24 cellular contexts compared by ENCODE assay signal in the genomic region with DNA sequence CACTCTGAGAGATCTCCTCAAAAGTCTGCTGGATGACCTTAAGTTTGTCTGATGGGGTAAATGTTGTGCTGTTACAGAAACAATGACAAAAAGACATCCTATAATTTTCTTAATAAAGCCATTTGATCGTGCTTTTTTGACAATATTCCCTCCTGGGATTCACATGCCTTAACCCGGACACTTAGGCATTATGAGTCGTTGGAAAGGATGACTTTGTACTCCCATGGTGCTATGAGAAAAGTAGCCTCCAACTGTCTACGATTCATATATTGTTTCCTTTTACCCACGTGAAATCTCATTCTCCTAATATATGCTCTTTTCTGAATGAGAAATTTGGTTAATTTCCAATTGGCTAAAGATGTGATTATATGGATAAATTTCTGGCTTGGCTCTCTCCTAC. TPM values are rescaled to one million over a fixed set of nuclear protein-coding genes. Genes with fewer than 3 reads are reported as not detected.
"Had no signal": no experiment of that assay in that cellular context is flagged by ENCODE, and none has a peak within 500 bp of the region (broad histone marks: within the 10 kb centered on the region; RNA-seq: fewer than 3 reads in every experiment).

No MANE protein-coding gene starts in this region.

- H3K9me3 ChIP-seq: colonic mucosa, esophagus muscularis mucosa, gastroesophageal sphincter, neutrophil, spleen, thoracic aorta had no signal

- H3K4me3 ChIP-seq: colonic mucosa, esophagus muscularis mucosa, gastroesophageal sphincter, spleen, thoracic aorta had no signal

- ATAC-seq: gastroesophageal sphincter; left lobe of liver; naive thymus-derived CD4-positive, alpha-beta T cell; sciatic nerve; stimulated activated naive B cell treated with anti-CD40 and anti-IgM and Interleukin-4, amounts not matched to agents 10 μg/mL and 1 μg/mL and 100 μg/mL, for 72 hours; stimulated activated naive CD8-positive, alpha-beta T cell treated with anti-CD3 and anti-CD28 coated beads, Interleukin-15, amount 100 ng/mL, for 72 hours had no signal

- H3K27ac ChIP-seq: colonic mucosa, epithelial cell of prostate, esophagus muscularis mucosa, gastroesophageal sphincter, neutrophil, spleen, thoracic aorta had no signal

- DNase-seq: colonic mucosa; effector memory CD4-positive, alpha-beta T cell; foreskin fibroblast; glutamatergic neuron; islet precursor cell; mammary epithelial cell; naive thymus-derived CD4-positive, alpha-beta T cell; posterior cingulate gyrus; spleen; stimulated activated CD4-positive, alpha-beta T cell treated with anti-CD3 and anti-CD28 coated beads, Interleukin-15, amount 100 ng/mL, for 24 hours; stimulated activated CD4-positive, alpha-beta T cell treated with anti-CD3 and anti-CD28 coated beads, Interleukin-2, amount 100 ng/mL, for 24 hours; stimulated activated CD4-positive, alpha-beta T cell treated with anti-CD3 and anti-CD28 coated beads, Interleukin-4, amount 100 ng/mL, for 4 hours; stimulated activated naive B cell treated with anti-CD40 and anti-IgM and Interleukin-4, amounts not matched to agents 10 μg/mL and 1 μg/mL and 100 μg/mL, for 72 hours; stimulated activated naive CD8-positive, alpha-beta T cell treated with anti-CD3 and anti-CD28 coated beads, Interleukin-15, amount 100 ng/mL, for 72 hours; substantia nigra; trophoblast cell had no signal

- H3K27me3 ChIP-seq: colonic mucosa, esophagus muscularis mucosa, gastroesophageal sphincter, neutrophil, spleen had no signal

- H3K4me1 ChIP-seq: colonic mucosa, esophagus muscularis mucosa, gastroesophageal sphincter, spleen had no signal

- H3K36me3 ChIP-seq: colonic mucosa had no signal

RNA-seq across cellular contexts. Expression of a gene that starts 6.1 kb away (rescaled TPM):
- total RNA-seq: colonic mucosa, left lobe of liver, mesenteric fat pad had no signal
- polyA plus RNA-seq: naive thymus-derived CD4-positive, alpha-beta T cell had no signal
